ENCODE assay signal across 8 cellular contexts in the genomic region with DNA sequence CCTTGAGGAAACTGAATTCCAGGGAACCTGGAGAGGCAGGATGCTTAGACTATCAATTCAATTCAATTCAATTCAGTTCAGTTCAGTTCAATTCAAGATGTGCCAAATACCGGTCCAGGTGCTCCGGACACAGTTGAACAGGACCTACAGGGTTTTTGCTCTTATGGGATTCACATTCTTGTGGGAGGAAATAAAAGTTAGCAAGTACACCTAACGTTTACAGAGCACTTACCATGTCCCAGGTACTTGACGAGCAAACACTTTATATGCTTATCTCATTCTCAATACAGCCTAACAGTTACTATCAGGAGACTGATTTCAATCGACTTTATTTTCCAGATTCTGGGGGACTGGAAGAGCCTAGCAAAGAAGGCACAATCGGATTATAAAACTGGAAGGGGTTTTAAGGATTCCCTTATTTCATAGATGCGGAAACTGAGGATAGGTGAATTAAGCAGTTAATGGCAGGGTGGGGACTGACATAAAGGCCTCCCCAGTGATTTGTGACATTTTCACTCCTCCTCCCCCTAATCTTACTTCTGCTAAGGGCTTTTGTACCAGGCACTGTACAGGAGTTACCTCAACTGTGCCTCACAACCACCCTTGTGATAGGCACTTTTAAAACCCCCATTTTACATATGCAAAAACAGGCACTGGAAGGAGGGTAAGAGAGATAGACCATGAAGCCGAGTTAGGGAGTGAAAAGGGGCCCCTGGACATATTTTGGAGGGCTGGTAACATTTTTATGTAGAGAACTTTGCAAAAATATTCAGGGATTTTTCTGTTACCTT. TPM values are rescaled to one million over a fixed set of nuclear protein-coding genes. Genes with fewer than 3 reads are reported as not detected.
DNase-seq lines count a peak whose midpoint lies in the region; ATAC-seq and TF ChIP-seq lines count a peak whose summit lies in the region.

No MANE protein-coding gene starts in this region.

- intact Hi-C loops in transverse colon (cut with DNase I; ENCODE audit: low total_unique reads) (loop anchor here (5.0 kb wide), 1 partner anchor 35 kb away; the partner anchor contains the start of gene VPS35L), ovary (cut with DNase I) (no loop called here)

- no peak for TF ChIP-seq RAD21 in liver (IDR thresholded peaks at IDR 0.05)

- no peaks in the 10 kb centered on the region for H3K36me3 ChIP-seq in liver (ENCODE audit: control insufficient read depth in 4 of 4, insufficient read depth in 3 of 4, low read depth in 1 of 4, low read length in 3 of 4)
- H3K36me3 ChIP-seq in transverse colon, result no peaks in the 10 kb centered on the region
- H3K36me3 ChIP-seq in ovary, result no peaks in the 10 kb centered on the region

- TF ChIP-seq CTCF in liver (IDR thresholded peaks at IDR 0.05; ENCODE audit: low read depth, low read length, missing input control) (no peak), transverse colon (IDR thresholded peaks at IDR 0.05) (no peak), ovary (IDR thresholded peaks at IDR 0.05) (no peak)

- TF ChIP-seq POLR2A in transverse colon (IDR thresholded peaks at IDR 0.05), result no peak
- no peak for TF ChIP-seq POLR2A in ovary (IDR thresholded peaks at IDR 0.05)

- no peak overlapping the region for H3K9ac ChIP-seq in liver (ENCODE audit: low read depth in 1 of 2, low read length in 2 of 2)

- H3K27ac Mint-ChIP-seq in activated naive CD4-positive, alpha-beta T cell treated with anti-CD3 and anti-CD28 coated beads, Interleukin-2, amount 50 U/mL, for 24 hours, result peak overlapping the region; percentile 96
- H3K27ac Mint-ChIP-seq in activated CD8-positive, alpha-beta T cell treated with anti-CD3 and anti-CD28 coated beads, Interleukin-2, amount 10 ng/mL, durations not matched to agents 7 days and 5 days, result peak overlapping the region; percentile 93

- H3K9me3 ChIP-seq in liver (ENCODE audit: control insufficient read depth in 4 of 4, low read length in 3 of 4) (no peaks in the 10 kb centered on the region), transverse colon (no peaks in the 10 kb centered on the region), ovary (no peaks in the 10 kb centered on the region)

- peaks cover 55% of the 10 kb centered on the region for H3K4me1 Mint-ChIP-seq in activated naive CD4-positive, alpha-beta T cell treated with anti-CD3 and anti-CD28 coated beads, Interleukin-2, amount 50 U/mL, for 24 hours
- H3K4me1 Mint-ChIP-seq in activated CD8-positive, alpha-beta T cell treated with anti-CD3 and anti-CD28 coated beads, Interleukin-2, amount 10 ng/mL, durations not matched to agents 7 days and 5 days (ENCODE audit: low read depth), result peaks cover 50% of the 10 kb centered on the region

- H3K4me1 ChIP-seq in liver (ENCODE audit: control insufficient read depth in 4 of 4, insufficient read depth in 4 of 4, low read length in 3 of 4) (peaks cover 0 to 20% (median 17%) of the 10 kb centered on the region in 4 donors), transverse colon (peaks cover 14 to 63% (median 38%) of the 10 kb centered on the region in 4 donors), ovary (ENCODE audit: insufficient read depth) (peaks cover 13% of the 10 kb centered on the region)

- in situ Hi-C loops in transverse colon (cut with MboI; ENCODE audit: low pct_ligation_motif_present in 1 of 4, low pct_unique_long_range_greater_than_20kb in 1 of 4, low sequenced_read_pairs in 3 of 4), result loop anchor here in 2 of 4 donors (25.0 kb wide), 1 partner anchor 435 kb away; no protein-coding TSS in a partner anchor

- H3K27me3 Mint-ChIP-seq in activated naive CD4-positive, alpha-beta T cell treated with anti-CD3 and anti-CD28 coated beads, Interleukin-2, amount 50 U/mL, for 24 hours, result no peaks in the 10 kb centered on the region
- no peaks in the 10 kb centered on the region for H3K27me3 Mint-ChIP-seq in activated CD8-positive, alpha-beta T cell treated with anti-CD3 and anti-CD28 coated beads, Interleukin-2, amount 10 ng/mL, durations not matched to agents 7 days and 5 days (ENCODE audit: low read depth)

- ATAC-seq in activated CD8-positive, alpha-beta T cell treated with anti-CD3 and anti-CD28 coated beads, Interleukin-2, amount 10 ng/mL, durations not matched to agents 7 days and 5 days, result no peak

- no peak for TF ChIP-seq EP300 in transverse colon (IDR thresholded peaks at IDR 0.05; ENCODE audit: low read depth)
- TF ChIP-seq EP300 in ovary (IDR thresholded peaks at IDR 0.05), result no peak

- CTCF ChIA-PET in activated CD8-positive, alpha-beta T cell treated with anti-CD3 and anti-CD28 coated beads, Interleukin-2, amount 10 ng/mL, durations not matched to agents 7 days and 5 days (lab: Charles Lee), result interaction anchor here (3.4 to 5.6 kb wide), 3 partner anchors 19 to 33 kb away, joined by 20 to 43 read pairs (median 25); partner anchors contain the start of gene VPS35L

- H3K27ac ChIP-seq in liver (ENCODE audit: low read depth in 1 of 2, low read length in 2 of 2) (peak overlapping the region; percentile 61 to 85), transverse colon (peak overlapping the region; percentile 96 to 99 (median 98)), ovary (peak overlapping the region in 1 of 2 donors; percentile 78)

- WGBS in liver, result 61% methylated on average over 8 of the region's 8 CpGs
- WGBS in transverse colon (ENCODE audit: low coverage in 1 of 2), 2 donors, result 50 to 74% methylated on average over 6 to 8 of the region's 8 CpGs
- WGBS in ovary, 3 donors, result 50 to 60% (median 51%) methylated on average over 8 of the region's 8 CpGs

- POLR2A ChIA-PET in activated CD8-positive, alpha-beta T cell treated with anti-CD3 and anti-CD28 coated beads, Interleukin-2, amount 10 ng/mL, durations not matched to agents 7 days and 5 days (lab: Charles Lee), result interaction anchor here (0.6 kb wide), 1 partner anchor 20 kb away, joined by 3 read pairs; no protein-coding TSS in a partner anchor

- no peaks in the 10 kb centered on the region for H3K9me3 Mint-ChIP-seq in activated naive CD4-positive, alpha-beta T cell treated with anti-CD3 and anti-CD28 coated beads, Interleukin-2, amount 50 U/mL, for 24 hours
- no peaks in the 10 kb centered on the region for H3K9me3 Mint-ChIP-seq in activated CD8-positive, alpha-beta T cell treated with anti-CD3 and anti-CD28 coated beads, Interleukin-2, amount 10 ng/mL, durations not matched to agents 7 days and 5 days (ENCODE audit: insufficient read depth)

- H3K36me3 Mint-ChIP-seq in activated naive CD4-positive, alpha-beta T cell treated with anti-CD3 and anti-CD28 coated beads, Interleukin-2, amount 50 U/mL, for 24 hours, result peaks cover 4% of the 10 kb centered on the region
- H3K36me3 Mint-ChIP-seq in activated CD8-positive, alpha-beta T cell treated with anti-CD3 and anti-CD28 coated beads, Interleukin-2, amount 10 ng/mL, durations not matched to agents 7 days and 5 days (ENCODE audit: low read depth), result peaks cover 14% of the 10 kb centered on the region

- DNase-seq in activated naive CD4-positive, alpha-beta T cell treated with Interleukin-2 at 50 U/mL for 16 hours, result no peak
- DNase-seq in activated CD8-positive, alpha-beta T cell treated with anti-CD3 and anti-CD28 coated beads, Interleukin-2, amount 10 ng/mL, durations not matched to agents 7 days and 5 days, result no peak
- no peak for DNase-seq in transverse colon
- DNase-seq in NCI-H1436 treated with DMSO at 0.1 percent for 48 hours (lab: John Stamatoyannopoulos, UW), result no peak
- DNase-seq in ovary, result no peak
- no peak for DNase-seq in NK-92 treated with Interleukin-12 subunit alpha and Interleukin-12 subunit beta, amount 100 ng/mL, for 24 hours (lab: John Stamatoyannopoulos, UW)

- H3K27me3 ChIP-seq in liver (ENCODE audit: control insufficient read depth in 4 of 4, insufficient read depth in 4 of 4, low read length in 3 of 4) (no peaks in the 10 kb centered on the region), transverse colon (no peaks in the 10 kb centered on the region), ovary (no peaks in the 10 kb centered on the region)

- H3K4me3 Mint-ChIP-seq in activated naive CD4-positive, alpha-beta T cell treated with anti-CD3 and anti-CD28 coated beads, Interleukin-2, amount 50 U/mL, for 24 hours, result peak overlapping the region; percentile 95
- peak overlapping the region; percentile 97 for H3K4me3 Mint-ChIP-seq in activated CD8-positive, alpha-beta T cell treated with anti-CD3 and anti-CD28 coated beads, Interleukin-2, amount 10 ng/mL, durations not matched to agents 7 days and 5 days

- H3K4me3 ChIP-seq in liver (ENCODE audit: low read depth in 1 of 3, low read length in 3 of 3) (no peak overlapping the region), transverse colon (no peak overlapping the region), ovary (no peak overlapping the region)

RNA-seq across cellular contexts. Expression of gene GDE1, which starts 0.7 kb away (rescaled TPM):
- total RNA-seq in activated CD8-positive, alpha-beta T cell treated with anti-CD3 and anti-CD28 coated beads, Interleukin-2, amount 10 ng/mL, durations not matched to agents 7 days and 5 days, result 10 to 100 TPM; 19.7 to 25.9 TPM
- total RNA-seq in liver (10 to 100 TPM; 25.7 to 39.1 TPM), transverse colon (100 to 1,000 TPM in 2 of 4 donors, 10 to 100 TPM in 2; 47.5 to 120 (median 96.8) TPM), ovary (10 to 100 TPM; 18.1 to 35.3 (median 28.7) TPM)
- polyA plus RNA-seq in liver (10 to 100 TPM; 14.8 to 21.5 TPM), ovary (10 to 100 TPM; 24.9 to 83.8 TPM)

RNA-seq across cellular contexts. Expression of gene CCP110, which starts 1.2 kb away (rescaled TPM):
- 10 to 100 TPM; 33.7 to 36.7 TPM for total RNA-seq in activated CD8-positive, alpha-beta T cell treated with anti-CD3 and anti-CD28 coated beads, Interleukin-2, amount 10 ng/mL, durations not matched to agents 7 days and 5 days
- 10 to 100 TPM in 1 of 2 donors, 1 to 10 TPM in 1; 8.2 to 25.0 TPM for total RNA-seq in liver
- 1 to 10 TPM; 1.8 to 2.8 TPM for polyA plus RNA-seq in liver
- 10 to 100 TPM in 3 of 4 donors, 1 to 10 TPM in 1; 7.1 to 43.4 (median 14.2) TPM for total RNA-seq in transverse colon
- 10 to 100 TPM; 17.1 to 22.9 (median 19.1) TPM for total RNA-seq in ovary
- 10 to 100 TPM in 1 of 2 donors, 1 to 10 TPM in 1; 7.2 to 11.9 TPM for polyA plus RNA-seq in ovary

RNA-seq across cellular contexts. Expression of gene VPS35L, which starts 32.9 kb away (rescaled TPM):
- 10 to 100 TPM; 61.5 to 65.1 TPM for total RNA-seq in activated CD8-positive, alpha-beta T cell treated with anti-CD3 and anti-CD28 coated beads, Interleukin-2, amount 10 ng/mL, durations not matched to agents 7 days and 5 days
- total RNA-seq in liver (10 to 100 TPM; 16.1 to 18.2 TPM), transverse colon (10 to 100 TPM; 40.0 to 89.8 (median 51.5) TPM), ovary (10 to 100 TPM; 28.6 to 63.0 (median 50.7) TPM)
- polyA plus RNA-seq in liver (10 to 100 TPM; 10.5 to 14.1 TPM), ovary (10 to 100 TPM; 30.0 to 69.6 TPM)
